Comparison of ENCODE assay signal across 15 cellular contexts in the genomic region with DNA sequence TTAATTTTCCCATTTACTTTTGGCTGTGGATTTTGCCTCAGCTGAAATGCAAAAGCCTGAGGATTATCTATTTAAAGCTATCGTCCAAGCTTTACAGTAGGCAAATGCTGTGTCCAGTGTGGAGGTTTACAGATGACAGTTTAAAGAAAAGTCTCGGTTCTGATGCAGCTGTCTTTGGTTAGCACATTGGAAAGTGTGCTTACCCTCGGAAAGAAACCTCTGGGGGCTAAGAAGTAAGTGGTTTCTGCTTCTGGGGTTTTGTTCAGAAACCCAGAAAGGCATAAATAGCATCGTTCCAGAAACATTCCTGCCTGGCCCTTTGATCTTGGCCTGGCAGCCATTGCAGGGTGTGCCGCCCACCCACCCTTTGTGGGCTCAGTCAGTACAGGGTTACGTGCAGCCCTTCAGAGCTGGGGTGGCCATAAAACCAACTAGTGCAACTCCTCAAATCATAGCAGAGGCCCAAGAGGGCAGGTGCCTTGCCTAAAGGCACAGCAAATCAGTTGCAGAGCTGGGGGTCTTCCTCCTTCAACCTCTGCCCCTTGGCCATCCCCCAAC.
"Had no signal": no experiment of that assay in that cellular context is flagged by ENCODE, and none has a peak within 500 bp of the region (broad histone marks: within the 10 kb centered on the region; RNA-seq: fewer than 3 reads in every experiment).

No MANE protein-coding gene starts in this region.

- H3K27ac ChIP-seq: tibial artery had no signal

- H3K36me3 Mint-ChIP-seq: activated naive CD8-positive, alpha-beta T cell treated with anti-CD3 and anti-CD28 coated beads, Interleukin-2, amount 10 ng/mL, durations not matched to agents 7 days and 5 days; T-cell had no signal

- H3K4me3 Mint-ChIP-seq: activated naive CD8-positive, alpha-beta T cell treated with anti-CD3 and anti-CD28 coated beads, Interleukin-2, amount 10 ng/mL, durations not matched to agents 7 days and 5 days; dendritic cell treated with granulocyte-macrophage colony-stimulating factor and Interleukin-4, amounts not matched to agents 40 ng/mL and 50 ng/mL, for 4 days; naive thymus-derived CD8-positive, alpha-beta T cell; T-cell had no signal

- ATAC-seq: activated CD4-positive, CD25-positive, alpha-beta regulatory T cell treated with anti-CD3 and anti-CD28 coated beads, Interleukin-2, amount 50 U/mL, for 24 hours; left colon; naive thymus-derived CD8-positive, alpha-beta T cell; T-cell had no signal

- H3K9me3 ChIP-seq: tibial artery had no signal

- H3K27ac Mint-ChIP-seq: activated naive CD8-positive, alpha-beta T cell treated with anti-CD3 and anti-CD28 coated beads, Interleukin-2, amount 10 ng/mL, durations not matched to agents 7 days and 5 days; dendritic cell treated with granulocyte-macrophage colony-stimulating factor and Interleukin-4, amounts not matched to agents 40 ng/mL and 50 ng/mL, for 4 days; naive thymus-derived CD8-positive, alpha-beta T cell; T-cell had no signal

- H3K36me3 ChIP-seq: breast epithelium, tibial artery had no signal

- H3K4me3 ChIP-seq: lung, tibial artery had no signal

- H3K27me3 ChIP-seq: breast epithelium, tibial artery had no signal

- H3K4me1 Mint-ChIP-seq: activated naive CD8-positive, alpha-beta T cell treated with anti-CD3 and anti-CD28 coated beads, Interleukin-2, amount 10 ng/mL, durations not matched to agents 7 days and 5 days; T-cell had no signal

- DNase-seq: activated CD4-positive, alpha-beta T cell treated with anti-CD3 and anti-CD28 coated beads, Interleukin-2, amount 50 U/mL, for 1 hour; activated CD8-positive, alpha-beta memory T cell treated with anti-CD3 and anti-CD28 coated beads for 24 hours; activated gamma-delta T cell treated with Interleukin-2 at 50 U/mL for 16 hours; activated naive CD8-positive, alpha-beta T cell treated with anti-CD3 and anti-CD28 coated beads, Interleukin-2, amount 10 ng/mL, durations not matched to agents 7 days and 5 days; anterior cingulate cortex; effector memory CD4-positive, alpha-beta T cell; T-cell; T1000 had no signal
